In genomic region chr12:49984476-49984890, GRCh38 we compare ENCODE assay signal across 17 cellular contexts. TPM values are rescaled to one million over a fixed set of nuclear protein-coding genes. Genes with fewer than 3 reads are reported as not detected.
DNase-seq lines count a peak whose midpoint lies in the region; FAIRE-seq and TF ChIP-seq lines count a peak whose summit lies in the region.
"Had no signal": no experiment of that assay in that cellular context is flagged by ENCODE, and none has a peak within 500 bp of the region (broad histone marks: within the 10 kb centered on the region; RNA-seq: fewer than 3 reads in every experiment).

No MANE protein-coding gene starts in this region.

- H3K9me3 Mint-ChIP-seq in IgD-negative memory B cell (no peaks in the 10 kb centered on the region), nephron (no peaks in the 10 kb centered on the region)

- FAIRE-seq in bronchial epithelial cell (lab: Jason Lieb, UNC) (peak; percentile 40), RCC 7860 (lab: Jason Lieb, UNC) (no peak)

- H3K4me1 Mint-ChIP-seq in IgD-negative memory B cell (no peaks in the 10 kb centered on the region), nephron (peaks cover 70% of the 10 kb centered on the region)

- H3K27me3 Mint-ChIP-seq in IgD-negative memory B cell (no peaks in the 10 kb centered on the region), nephron (ENCODE audit: low read depth) (peaks cover 4% of the 10 kb centered on the region)

- DNase-seq in BE2C = peak; percentile 61
- no peak for DNase-seq in bronchial epithelial cell (ENCODE audit: low read depth)
- DNase-seq in activated CD4-positive, alpha-beta T cell treated with anti-CD3 and anti-CD28 coated beads for 48 hours = no peak
- no peak for DNase-seq in stimulated activated CD4-positive, alpha-beta T cell treated with anti-CD3 and anti-CD28 coated beads, Interleukin-4, amount 100 ng/mL, for 4 hours
- no peak for DNase-seq in RCC 7860 (ENCODE audit: low spot score)
- DNase-seq in SHP77 treated with DMSO at 0.1 percent for 48 hours (lab: John Stamatoyannopoulos, UW) = no peak
- DNase-seq: activated CD4-positive, alpha-beta T cell treated with anti-CD3 and anti-CD28 coated beads, Interleukin-2, amount 50 U/mL, for 48 hours; AML-193; KG1; NCI-H510A; Right ventricle myocardium superior; spleen; stomach had no signal

- H3K36me3 ChIP-seq in BE2C (peaks cover 31% of the 10 kb centered on the region), bronchial epithelial cell (ENCODE audit: control insufficient read depth, insufficient read depth, low read length) (no peaks in the 10 kb centered on the region)

- H3K4me3 ChIP-seq in BE2C (ENCODE audit: low read depth, low read length) (no peak overlapping the region), bronchial epithelial cell (ENCODE audit: low read depth, low read length) (no peak overlapping the region)
- H3K4me3 ChIP-seq: spleen, stomach had no signal

- H3K4me3 Mint-ChIP-seq in IgD-negative memory B cell (no peak overlapping the region), nephron (no peak overlapping the region)

- no peak for TF ChIP-seq CTCF in BE2C (IDR thresholded peaks at IDR 0.05; ENCODE audit: low read depth, low read length)
- TF ChIP-seq CTCF in bronchial epithelial cell (IDR thresholded peaks at IDR 0.05; ENCODE audit: insufficient read depth, low read length, severe bottlenecking) = no peak
- TF ChIP-seq CTCF in nephron (IDR thresholded peaks at IDR 0.05; ENCODE audit: unreplicated experiment in 3 of 3) = no peak

- no peaks in the 10 kb centered on the region for H3K27me3 ChIP-seq in BE2C
- H3K27me3 ChIP-seq in bronchial epithelial cell (ENCODE audit: control insufficient read depth, insufficient read depth, low read length) = no peaks in the 10 kb centered on the region
- H3K27me3 ChIP-seq: spleen, stomach had no signal

- H3K27ac Mint-ChIP-seq in IgD-negative memory B cell (peak overlapping the region in 2 of 3 donors; percentile 60 to 80), nephron (peak overlapping the region; percentile 82 to 93 (median 89))

- H3K4me1 ChIP-seq in BE2C = peaks cover 90% of the 10 kb centered on the region

- H3K9me3 ChIP-seq in BE2C = no peaks in the 10 kb centered on the region
- H3K9me3 ChIP-seq: spleen, stomach had no signal

- H3K36me3 Mint-ChIP-seq in IgD-negative memory B cell (peaks cover 8% of the 10 kb centered on the region), nephron (ENCODE audit: low read depth) (peaks cover 9% of the 10 kb centered on the region)

RNA-seq across cellular contexts. Expression of gene AQP6, which starts 11.7 kb away (rescaled TPM):
- 3.2 TPM for polyA plus RNA-seq in BE2C (2012; ENCODE audit: insufficient read depth, insufficient read length, low read depth)
- not detected for polyA plus RNA-seq in IgD-negative memory B cell
- total RNA-seq in bronchial epithelial cell = under 0.01 TPM in 1 of 2 replicates, not detected in the other
- total RNA-seq: dermis blood vessel endothelial cell, Right ventricle myocardium superior had no signal

RNA-seq across cellular contexts. Expression of gene AQP5, which starts 22.8 kb away (rescaled TPM):
- polyA plus RNA-seq in BE2C (2012; ENCODE audit: insufficient read depth, insufficient read length, low read depth) = 3.4 TPM
- not detected for polyA plus RNA-seq in IgD-negative memory B cell
- total RNA-seq in bronchial epithelial cell = 1.3 and 9.9 TPM in 2 replicates
- polyA plus RNA-seq: mammary epithelial cell had no signal

RNA-seq across cellular contexts. Expression of gene AQP2, which starts 33.9 kb away (rescaled TPM):
- 2.5 TPM for polyA plus RNA-seq in BE2C (2012; ENCODE audit: insufficient read depth, insufficient read length, low read depth)
- polyA plus RNA-seq in IgD-negative memory B cell = not detected
- total RNA-seq in bronchial epithelial cell = not detected in 2 replicates
- total RNA-seq: dermis blood vessel endothelial cell, mammary epithelial cell, Right ventricle myocardium superior, spleen had no signal
- polyA plus RNA-seq: mammary epithelial cell, spleen, stomach had no signal

RNA-seq across cellular contexts. Expression of gene RACGAP1, which starts 40.8 kb away (rescaled TPM):
- 55.2 TPM for polyA plus RNA-seq in BE2C (2012; ENCODE audit: insufficient read depth, insufficient read length, low read depth)
- polyA plus RNA-seq in IgD-negative memory B cell = 13.7 TPM
- 9.6 and 11.3 TPM in 2 replicates for total RNA-seq in bronchial epithelial cell
